Comparison of ENCODE assay signal across 12 cellular contexts in the genomic region with DNA sequence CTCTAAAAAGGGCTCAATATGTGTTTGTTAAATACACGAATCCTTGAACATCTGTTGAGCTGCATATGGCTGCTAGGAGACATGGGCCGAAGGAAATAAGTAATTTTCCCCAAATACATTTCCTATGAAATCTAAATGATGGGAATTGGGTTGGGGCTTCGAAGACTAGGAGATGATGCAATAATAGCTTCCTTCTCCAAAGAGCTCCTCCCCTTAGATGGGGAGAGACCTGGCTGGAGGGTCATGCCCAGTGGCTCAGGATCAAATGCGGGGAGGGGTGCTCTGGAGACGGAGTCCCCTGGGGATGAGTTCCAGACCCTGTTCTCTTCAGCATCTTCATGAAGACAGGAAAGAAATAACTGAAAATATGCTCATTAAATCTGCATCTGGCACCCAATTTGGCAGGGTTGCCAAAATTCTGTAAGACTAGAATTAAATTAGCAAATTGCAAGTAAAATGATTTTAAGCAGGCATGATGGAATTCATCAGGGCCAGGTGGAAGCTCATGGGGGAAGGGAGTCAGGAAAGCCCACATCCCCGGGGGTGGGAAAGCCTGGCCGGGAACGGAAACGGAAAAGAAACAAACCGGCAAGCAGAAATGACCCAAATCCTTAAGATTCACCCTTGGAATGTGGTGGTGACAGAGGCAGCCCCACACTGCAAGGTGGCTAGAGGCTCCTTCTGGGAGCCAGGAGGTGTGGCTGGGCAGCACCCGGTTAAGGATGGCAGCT.
A peak's percentile ranks its signal among the peaks of the same experiment; 100 is the strongest.
DNase-seq lines count a peak whose midpoint lies in the region; ATAC-seq, FAIRE-seq and TF ChIP-seq lines count a peak whose summit lies in the region.
"Had no signal": no experiment of that assay in that cellular context is flagged by ENCODE, and none has a peak within 500 bp of the region (broad histone marks: within the 10 kb centered on the region; RNA-seq: fewer than 3 reads in every experiment).

No MANE protein-coding gene starts in this region.

- FAIRE-seq in K562 (lab: Jason Lieb, UNC): no peak
- FAIRE-seq: endometrium, RCC 7860 had no signal

- no peaks in the 10 kb centered on the region for H3K79me2 ChIP-seq in K562 (ENCODE audit: control insufficient read depth, insufficient read depth, low read length)

- H3K4me3 Mint-ChIP-seq in CD4-positive, alpha-beta T cell: no peak overlapping the region
- H3K4me3 Mint-ChIP-seq in HFFc6: no peak overlapping the region; the same call in 1 of the 2 replicates

- no peaks in the 10 kb centered on the region for H3K9me3 Mint-ChIP-seq in CD4-positive, alpha-beta T cell
- H3K9me3 Mint-ChIP-seq in HFFc6: no peaks in the 10 kb centered on the region

- H3K4me1 Mint-ChIP-seq in CD4-positive, alpha-beta T cell (ENCODE audit: low read depth): peaks cover 30% of the 10 kb centered on the region
- peaks cover 26% of the 10 kb centered on the region for H3K4me1 Mint-ChIP-seq in HFFc6 (ENCODE audit: low read depth)

- no peaks in the 10 kb centered on the region for H3K36me3 Mint-ChIP-seq in CD4-positive, alpha-beta T cell (ENCODE audit: low read depth)
- no peaks in the 10 kb centered on the region for H3K36me3 Mint-ChIP-seq in HFFc6 (ENCODE audit: low read depth)

- CTCF ChIA-PET in CD4-positive, alpha-beta T cell (lab: Charles Lee): no interaction called here
- CTCF ChIA-PET in K562 (lab: Yijun Ruan, JAX; ENCODE audit: low intra/inter-chr PET ratio): no interaction called here

- H3K27me3 ChIP-seq in CD4-positive, alpha-beta T cell (ENCODE audit: control insufficient read depth, insufficient read depth, low read length): no peaks in the 10 kb centered on the region
- peaks cover 0 to 27% of the 10 kb centered on the region in 2 experiments; a peak in 1 of 5 replicates for H3K27me3 ChIP-seq in K562 (ENCODE audit: control insufficient read depth in 2 of 2, insufficient read depth in 2 of 2, low read length in 2 of 2)
- H3K27me3 ChIP-seq in tibial artery: peaks cover 0 to 4% of the 10 kb centered on the region in 2 donors

- TF ChIP-seq CTCF in CD4-positive, alpha-beta T cell (IDR thresholded peaks at IDR 0.05): no peak
- TF ChIP-seq CTCF in HFFc6 (IDR thresholded peaks at IDR 0.05) (no peak), K562 (IDR thresholded peaks at IDR 0.05 in 2 of 3, conservative IDR thresholded peaks at IDR 0.05 in 1 of 3; ENCODE audit: insufficient read depth in 2 of 3, low read depth in 1 of 3, low read length in 3 of 3) (no peak), tibial artery (IDR thresholded peaks at IDR 0.05) (no peak)

- H4K20me1 ChIP-seq in K562 (replicated peaks; ENCODE audit: control insufficient read depth, insufficient read depth, low read length): no peaks in the 10 kb centered on the region; the same call in 1 of the 2 replicates

- ATAC-seq in CD4-positive, alpha-beta T cell (ENCODE audit: poor library complexity): no peak
- no peak for ATAC-seq in K562
- ATAC-seq in HG02759 (IDR thresholded peaks at IDR 0.05; ENCODE audit: unreplicated experiment): no peak

- no peak for TF ChIP-seq RAD21 in K562 (CRISPR knock-in tag; conservative IDR thresholded peaks at IDR 0.05 in 1 of 2, IDR thresholded peaks at IDR 0.05 in 1 of 2)

- H3K36me3 ChIP-seq in K562 (ENCODE audit: control insufficient read depth, insufficient read depth, low read length) (no peaks in the 10 kb centered on the region), tibial artery (no peaks in the 10 kb centered on the region)

- H3K4me1 ChIP-seq in K562 (replicated peaks in 1 of 2; ENCODE audit: control insufficient read depth in 2 of 2, insufficient read depth in 2 of 2, low read length in 2 of 2) (no peaks in the 10 kb centered on the region), tibial artery (peaks cover 0 to 9% (median 2%) of the 10 kb centered on the region in 4 donors)

- no peak overlapping the region for H3K4me2 ChIP-seq in K562 (ENCODE audit: insufficient read depth, low read length)

- no peak for TF ChIP-seq EP300 in K562 (IDR thresholded peaks at IDR 0.05; ENCODE audit: low read length)

- no peaks in the 10 kb centered on the region for H3K9me3 ChIP-seq in CD4-positive, alpha-beta T cell (ENCODE audit: control insufficient read depth, low read length)
- no peaks in the 10 kb centered on the region for H3K9me3 ChIP-seq in K562 (replicated peaks; ENCODE audit: control insufficient read depth, insufficient read depth, low read depth, low read length)
- no peaks in the 10 kb centered on the region for H3K9me3 ChIP-seq in tibial artery

- H2AFZ ChIP-seq in K562 (ENCODE audit: low read depth, low read length): no peak overlapping the region

- H3K27ac ChIP-seq in CD4-positive, alpha-beta T cell (ENCODE audit: low read depth, low read length): no peak overlapping the region
- no peak overlapping the region for H3K27ac ChIP-seq in K562 (ENCODE audit: extremely low read depth, low read depth, low read length)
- H3K27ac ChIP-seq in tibial artery: no peak overlapping the region

- no peak overlapping the region for H3K9ac ChIP-seq in K562 (ENCODE audit: insufficient read depth in 1 of 2, low read depth in 2 of 2, low read length in 2 of 2)

- H3K4me3 ChIP-seq in K562 (no peak overlapping the region), tibial artery (no peak overlapping the region)

- no peaks in the 10 kb centered on the region for H3K9me1 ChIP-seq in K562 (ENCODE audit: control insufficient read depth, insufficient read depth, low read length)

- peak overlapping the region; percentile 14 for H3K27ac Mint-ChIP-seq in CD4-positive, alpha-beta T cell
- H3K27ac Mint-ChIP-seq in HFFc6: peak overlapping the region; percentile 26

- no TSS peak for BruUV-seq in K562 (replicated peaks; lab: Mats Ljungman, UMichigan)

- in situ Hi-C loops in K562 (cut with MboI): no loop called here

- no peak for DNase-seq in CD4-positive, alpha-beta T cell
- DNase-seq in HFFc6 (no peak), K562 (ENCODE audit: extremely low read depth in 1 of 4, low spot score in 3 of 4) (no peak), mesenteric fat pad (ENCODE audit: low spot score) (peak; percentile 39), tibial artery (no peak), NCI-H128 (lab: John Stamatoyannopoulos, UW; ENCODE audit: unreplicated experiment) (no peak), NCI-H1105 treated with DMSO at 0.1 percent for 48 hours (lab: John Stamatoyannopoulos, UW) (no peak)
- DNase-seq: GOT3, NCI-H1048 had no signal

- 3% methylated on average over 11 of the region's 11 CpGs for WGBS in K562 (ENCODE audit: insufficient coverage, low coverage, missing lambda C conversion rate)

- intact Hi-C loops in CD4-positive, alpha-beta T cell (cut with DNase I, micrococcal nuclease): no loop called here
- intact Hi-C loops in K562 (cut with micrococcal nuclease) (no loop called here), tibial artery (cut with DNase I; ENCODE audit: low total_unique reads) (no loop called here)

- POLR2A ChIA-PET in CD4-positive, alpha-beta T cell (lab: Charles Lee): interaction anchor here (1.4 kb wide), 1 partner anchor 9 kb away, joined by 3 read pairs; no protein-coding TSS in a partner anchor
- POLR2A ChIA-PET in K562 (lab: Yijun Ruan, JAX): interaction anchor here (0.6 to 0.8 kb wide), 2 partner anchors 14 to 629 kb away, joined by 3 to 4 read pairs; no protein-coding TSS in a partner anchor

- TF ChIP-seq POLR2A in K562 (conservative IDR thresholded peaks at IDR 0.05): no peak

- H3K27me3 Mint-ChIP-seq in CD4-positive, alpha-beta T cell: no peaks in the 10 kb centered on the region
- peaks cover 2% of the 10 kb centered on the region; the same call in 1 of the 2 replicates for H3K27me3 Mint-ChIP-seq in HFFc6 (ENCODE audit: insufficient read depth)

TF ChIP-seq in K562, 482 proteins besides CTCF, POLR2A, EP300 and RAD21:
- TF ChIP-seq ARID3A (IDR thresholded peaks at IDR 0.05; ENCODE audit: borderline replicate concordance, low read depth, low read length): no peak
- TF ChIP-seq CEBPB (tag; IDR thresholded peaks at IDR 0.05): peak; percentile 79
- peak; percentile 82 for TF ChIP-seq ATF4 (CRISPR knock-in tag; IDR thresholded peaks at IDR 0.05)
- 0 out of 2 replicates have a peak, but pooled peaks have one; percentile 22 for TF ChIP-seq ATF7 (IDR thresholded peaks at IDR 0.05)
- peak; percentile 34; the same call in 1 of the 2 replicates for TF ChIP-seq L3MBTL2 (IDR thresholded peaks at IDR 0.05)
- TF ChIP-seq CEBPG (CRISPR knock-in tag; IDR thresholded peaks at IDR 0.05): peak; percentile 35; the same call in 1 of the 2 replicates
- peak; percentile 91 to 93 for TF ChIP-seq CEBPG (tag; conservative IDR thresholded peaks at IDR 0.05 in 1 of 2, IDR thresholded peaks at IDR 0.05 in 1 of 2)
- peak; percentile 86 for TF ChIP-seq ATF3 (IDR thresholded peaks at IDR 0.05)
- no peak for TF ChIP-seq ATF3 (CRISPR knock-in tag; conservative IDR thresholded peaks at IDR 0.05)
- TF ChIP-seq ZSCAN32 (CRISPR knock-in tag; IDR thresholded peaks at IDR 0.05): peak; percentile 84
- TF ChIP-seq ZNF644 (tag; IDR thresholded peaks at IDR 0.05; ENCODE audit: low read depth): no peak
